In genomic region chr1:201420608-201421002, GRCh38 we compare ENCODE assay signal across 1 cellular context.
TF ChIP-seq lines count a peak whose summit lies in the region.

No MANE protein-coding gene starts in this region.

TF ChIP-seq in GM12878, 131 proteins besides CTCF, POLR2A, EP300 and RAD21:
- TF ChIP-seq CREM (IDR thresholded peaks at IDR 0.05; ENCODE audit: low read depth) (no peak), SKIL (IDR thresholded peaks at IDR 0.05; ENCODE audit: low read depth, poor library complexity, severe bottlenecking) (peak; percentile 18), SIX5 (IDR thresholded peaks at IDR 0.05; ENCODE audit: low read depth, low read length, severe bottlenecking) (no peak), NR2C1 (IDR thresholded peaks at IDR 0.05) (no peak), TCF12 (IDR thresholded peaks at IDR 0.05; ENCODE audit: low read depth, low read length) (no peak), RELB (IDR thresholded peaks at IDR 0.05; ENCODE audit: low read depth) (peak; percentile 2; the same call in 1 of the 2 replicates), ASH2L (IDR thresholded peaks at IDR 0.05; ENCODE audit: borderline replicate concordance, low read depth) (no peak), STAT3 (IDR thresholded peaks at IDR 0.05; ENCODE audit: low read depth, low read length) (no peak), IRF4 (IDR thresholded peaks at IDR 0.05; ENCODE audit: low read depth, low read length) (no peak), RBBP5 (conservative IDR thresholded peaks at IDR 0.05) (no peak), GATAD2B (conservative IDR thresholded peaks at IDR 0.05; ENCODE audit: low read depth) (no peak)
